8 cellular contexts compared by ENCODE assay signal in genomic region chr17:48611213-48611612, GRCh38. TPM values are rescaled to one million over a fixed set of nuclear protein-coding genes. Genes with fewer than 3 reads are reported as not detected.
DNase-seq lines count a peak whose midpoint lies in the region; ATAC-seq and TF ChIP-seq lines count a peak whose summit lies in the region.

No MANE protein-coding gene starts in this region.

- TF ChIP-seq CTCF in IMR-90 (conservative IDR thresholded peaks at IDR 0.05; ENCODE audit: low read depth, low read length) = no peak
- TF ChIP-seq CTCF in brain (conservative IDR thresholded peaks at IDR 0.05) = no peak

- CTCF ChIA-PET in CD8-positive, alpha-beta memory T cell (lab: Charles Lee) = no interaction called here
- CTCF ChIA-PET in IMR-90 (lab: Yijun Ruan, JAX) = no interaction called here

- peak overlapping the region; percentile 57 for H3K27ac ChIP-seq in CD8-positive, alpha-beta memory T cell (ENCODE audit: low read depth, low read length)
- peak overlapping the region; percentile 93 for H3K27ac ChIP-seq in IMR-90 (ENCODE audit: insufficient read depth, low read length)

- peak overlapping the region; percentile 97 for H3K9ac ChIP-seq in IMR-90 (ENCODE audit: low read depth, low read length)

- no peaks in the 10 kb centered on the region for H3K36me3 ChIP-seq in CD8-positive, alpha-beta memory T cell (ENCODE audit: insufficient read depth, low read length)
- H3K36me3 ChIP-seq in IMR-90 (ENCODE audit: control insufficient read depth, insufficient read depth, low read length) = peaks cover 7% of the 10 kb centered on the region

- H2BK120ac ChIP-seq in IMR-90 (ENCODE audit: low read depth, low read length) = peak overlapping the region; percentile 77

- intact Hi-C loops in IMR-90 (cut with micrococcal nuclease) = no loop called here

- peak overlapping the region; percentile 82 for H3K4ac ChIP-seq in IMR-90 (ENCODE audit: low read depth, low read length)

- WGBS in IMR-90 (ENCODE audit: extremely low coverage in 2 of 2, insufficient read length in 1 of 2), 2 experiments = no CpG with 5 or more reads among the region's 22 CpGs

- 0 out of 2 replicates have a peak overlapping the region, but pooled peaks have one; percentile 42 for H2BK20ac ChIP-seq in IMR-90 (ENCODE audit: low read depth, low read length)

- H3K23ac ChIP-seq in IMR-90 (ENCODE audit: low read depth, low read length) = peak overlapping the region; percentile 87

- peaks cover 0 to 4% (median 0%) of the 10 kb centered on the region in 5 donors for H3K9me3 Mint-ChIP-seq in CD8-positive, alpha-beta memory T cell
- H3K9me3 Mint-ChIP-seq in brain = peaks cover 0 to 11% (median 6%) of the 10 kb centered on the region in 5 experiments
- H3K9me3 Mint-ChIP-seq in natural killer cell treated with Interleukin-12 subunit alpha and Interleukin-12 subunit beta and Interleukin-15 and Interleukin-18, amount 100 ng/mL, for 72 hours = no peaks in the 10 kb centered on the region

- H3K4me3 Mint-ChIP-seq in CD8-positive, alpha-beta memory T cell = peak overlapping the region; percentile 91 to 98 (median 95)
- H3K4me3 Mint-ChIP-seq in brain = peak overlapping the region; percentile 84 to 91 (median 89)
- H3K4me3 Mint-ChIP-seq in natural killer cell treated with Interleukin-12 subunit alpha and Interleukin-12 subunit beta and Interleukin-15 and Interleukin-18, amount 100 ng/mL, for 72 hours = peak overlapping the region; percentile 85

- H2AK5ac ChIP-seq in IMR-90 (ENCODE audit: low read depth, low read length) = no peak overlapping the region; the same call in 1 of the 2 replicates

- H4K20me1 ChIP-seq in IMR-90 (ENCODE audit: insufficient read depth, low read length) = no peaks in the 10 kb centered on the region

- H3K79me1 ChIP-seq in IMR-90 (ENCODE audit: low read depth in 1 of 2, low read length in 2 of 2) = peaks cover 9 to 40% of the 10 kb centered on the region in 2 experiments; a peak in 3 of 4 replicates

- H3K14ac ChIP-seq in IMR-90 (replicated peaks; ENCODE audit: low read depth, low read length) = peak overlapping the region; percentile 69

- H2BK15ac ChIP-seq in IMR-90 (ENCODE audit: low read depth, low read length) = peak overlapping the region; percentile 52; the same call in 1 of the 3 replicates

- peak overlapping the region; percentile 51 for H4K5ac ChIP-seq in IMR-90 (ENCODE audit: low read depth, low read length)

- H3K56ac ChIP-seq in IMR-90 (ENCODE audit: extremely low read depth, insufficient read depth, low read length) = peak overlapping the region; percentile 76; the same call in 1 of the 2 replicates

- H3K4me2 ChIP-seq in IMR-90 (ENCODE audit: low read depth, low read length) = peak overlapping the region; percentile 91

- H3K36me3 Mint-ChIP-seq in CD8-positive, alpha-beta memory T cell = peaks cover 0 to 6% (median 0%) of the 10 kb centered on the region in 3 donors
- no peaks in the 10 kb centered on the region for H3K36me3 Mint-ChIP-seq in brain
- no peaks in the 10 kb centered on the region for H3K36me3 Mint-ChIP-seq in natural killer cell treated with Interleukin-12 subunit alpha and Interleukin-12 subunit beta and Interleukin-15 and Interleukin-18, amount 100 ng/mL, for 72 hours

- H3K9me3 ChIP-seq in CD8-positive, alpha-beta memory T cell (ENCODE audit: low read length) = no peaks in the 10 kb centered on the region
- no peaks in the 10 kb centered on the region for H3K9me3 ChIP-seq in IMR-90 (ENCODE audit: control insufficient read depth, insufficient read depth, low read length)

- H2AFZ ChIP-seq in IMR-90 (replicated peaks; ENCODE audit: low read length, poor library complexity) = peak overlapping the region; percentile 94

- no TSS peak for BruUV-seq in IMR-90 (replicated peaks; lab: Mats Ljungman, UMichigan)

- H3K27me3 ChIP-seq in CD8-positive, alpha-beta memory T cell (ENCODE audit: insufficient read depth, low read length, poor library complexity, severe bottlenecking) = peaks cover 52% of the 10 kb centered on the region
- peaks cover 11% of the 10 kb centered on the region for H3K27me3 ChIP-seq in IMR-90 (ENCODE audit: control insufficient read depth, insufficient read depth, low read length)

- peak overlapping the region; percentile 87 for H2BK5ac ChIP-seq in IMR-90 (ENCODE audit: low read depth, low read length, poor library complexity, severe bottlenecking)

- H3K27ac Mint-ChIP-seq in CD8-positive, alpha-beta memory T cell = peak overlapping the region in 6 of 8 donors; percentile 63 to 85 (median 71)
- peak overlapping the region in 3 of 5 experiments; percentile 84 to 95 (median 89) for H3K27ac Mint-ChIP-seq in brain
- H3K27ac Mint-ChIP-seq in natural killer cell treated with Interleukin-12 subunit alpha and Interleukin-12 subunit beta and Interleukin-15 and Interleukin-18, amount 100 ng/mL, for 72 hours = peak overlapping the region; percentile 81 to 94

- ATAC-seq in IMR-90 (ENCODE audit: low read depth) = peak; percentile 2
- peak; percentile 8 to 29 for ATAC-seq in natural killer cell treated with Interleukin-12 subunit alpha and Interleukin-12 subunit beta and Interleukin-15 and Interleukin-18, amount 100 ng/mL, for 72 hours
- no peak for ATAC-seq in GM21360 (IDR thresholded peaks at IDR 0.05; ENCODE audit: unreplicated experiment)
- no peak for ATAC-seq in HG02571 (IDR thresholded peaks at IDR 0.05; ENCODE audit: unreplicated experiment)

- in situ Hi-C loops in IMR-90 (cut with MboI; ENCODE audit: low sequenced_read_pairs) = no loop called here

- DNase-seq in CD8-positive, alpha-beta memory T cell = no peak
- peak; percentile 43 for DNase-seq in IMR-90
- no peak for DNase-seq in natural killer cell treated with Interleukin-12 subunit alpha and Interleukin-12 subunit beta and Interleukin-15 and Interleukin-18, amount 100 ng/mL, for 72 hours (ENCODE audit: low spot score)
- DNase-seq in GDM1 (lab: John Stamatoyannopoulos, UW) = no peak
- DNase-seq in LoVo (ENCODE audit: low spot score) = no peak

- no peak for TF ChIP-seq POLR2A in IMR-90 (IDR thresholded peaks at IDR 0.05; ENCODE audit: low read depth, low read length)

- H2AK9ac ChIP-seq in IMR-90 (replicated peaks; ENCODE audit: low read depth, low read length, poor library complexity) = peak overlapping the region; percentile 56

- H4K8ac ChIP-seq in IMR-90 (ENCODE audit: low read depth in 2 of 2, low read length in 2 of 2) = peak overlapping the region; percentile 93 to 95

- H3K4me3 ChIP-seq in CD8-positive, alpha-beta memory T cell (ENCODE audit: low read length) = peak overlapping the region; percentile 90
- peak overlapping the region; percentile 61 for H3K4me3 ChIP-seq in IMR-90 (ENCODE audit: insufficient read depth, low read depth, low read length)

- POLR2A ChIA-PET in CD8-positive, alpha-beta memory T cell (lab: Charles Lee) = no interaction called here
- POLR2A ChIA-PET in IMR-90 (lab: Charles Lee; ENCODE audit: unreplicated experiment) = no interaction called here

- peaks cover 73 to 82% of the 10 kb centered on the region in 2 donors for H3K27me3 Mint-ChIP-seq in CD8-positive, alpha-beta memory T cell
- H3K27me3 Mint-ChIP-seq in brain = no peaks in the 10 kb centered on the region
- peaks cover 36 to 37% of the 10 kb centered on the region in 2 donors for H3K27me3 Mint-ChIP-seq in natural killer cell treated with Interleukin-12 subunit alpha and Interleukin-12 subunit beta and Interleukin-15 and Interleukin-18, amount 100 ng/mL, for 72 hours

- 0 out of 2 replicates have a peak, but pooled peaks cover 3% of the 10 kb centered on the region for H3K9me1 ChIP-seq in IMR-90 (ENCODE audit: insufficient read depth, low read length)

- dilution Hi-C loops in IMR-90 (cut with HindIII; ENCODE audit: low sequenced_read_pairs, unreplicated experiment) = no loop called here

- H3K4me1 Mint-ChIP-seq in CD8-positive, alpha-beta memory T cell = peaks cover 32 to 56% (median 46%) of the 10 kb centered on the region in 3 donors
- peaks cover 28% of the 10 kb centered on the region for H3K4me1 Mint-ChIP-seq in brain
- peaks cover 37 to 41% of the 10 kb centered on the region in 2 donors for H3K4me1 Mint-ChIP-seq in natural killer cell treated with Interleukin-12 subunit alpha and Interleukin-12 subunit beta and Interleukin-15 and Interleukin-18, amount 100 ng/mL, for 72 hours (ENCODE audit: low read depth in 2 of 2)

- peak overlapping the region; percentile 53 for H3K18ac ChIP-seq in IMR-90 (ENCODE audit: low read depth, low read length)

- TF ChIP-seq RAD21 in IMR-90 (IDR thresholded peaks at IDR 0.05; ENCODE audit: low read length) = no peak

- H4K91ac ChIP-seq in IMR-90 (ENCODE audit: insufficient read depth, low read depth, low read length) = peak overlapping the region; percentile 67

- peaks cover 48% of the 10 kb centered on the region for H3K4me1 ChIP-seq in CD8-positive, alpha-beta memory T cell (ENCODE audit: insufficient read depth, low read length)
- H3K4me1 ChIP-seq in IMR-90 (ENCODE audit: control insufficient read depth, insufficient read depth, low read length) = peaks cover 14% of the 10 kb centered on the region

RNA-seq across cellular contexts. Expression of gene HOXB7, which starts 0.4 kb away (rescaled TPM):
- total RNA-seq in CD8-positive, alpha-beta memory T cell = under 1 TPM; 0.89 to 0.96 TPM
- polyA plus RNA-seq in CD8-positive, alpha-beta memory T cell = 0.87 TPM
- 1.8 and 3.3 TPM in 2 replicates for total RNA-seq in IMR-90 (2012; rRNA removed)
- polyA plus RNA-seq in IMR-90 (2012; rRNA removed) (6.7 and 7.5 TPM in 2 replicates), brain (ENCODE audit: insufficient read depth, low read depth, low replicate concordance) (37.1 TPM)
- polyA plus RNA-seq in IMR-90 (2012; cell fraction: cytosol; rRNA removed) = 5.2 and 6.4 TPM in 2 replicates
- polyA plus RNA-seq in IMR-90 (2012; cell fraction: nucleus; rRNA removed; ENCODE audit: low replicate concordance) = 1.8 and 2.6 TPM in 2 replicates
- 1 to 10 TPM; 1.1 to 2.7 TPM for total RNA-seq in natural killer cell treated with Interleukin-12 subunit alpha and Interleukin-12 subunit beta and Interleukin-15 and Interleukin-18, amount 100 ng/mL, for 72 hours

RNA-seq across cellular contexts. Expression of gene HOXB8, which starts 3.9 kb away (rescaled TPM):
- not detected for total RNA-seq in CD8-positive, alpha-beta memory T cell
- not detected for polyA plus RNA-seq in CD8-positive, alpha-beta memory T cell
- total RNA-seq in IMR-90 (2012; rRNA removed) = 0.54 and 0.56 TPM in 2 replicates
- 5.3 and 6.2 TPM in 2 replicates for polyA plus RNA-seq in IMR-90 (2012; rRNA removed)
- polyA plus RNA-seq in IMR-90 (2012; cell fraction: cytosol; rRNA removed) = 2.2 and 6.0 TPM in 2 replicates
- 3.2 and 4.6 TPM in 2 replicates for polyA plus RNA-seq in IMR-90 (2012; cell fraction: nucleus; rRNA removed; ENCODE audit: low replicate concordance)
- 65.2 TPM for polyA plus RNA-seq in brain (ENCODE audit: insufficient read depth, low read depth, low replicate concordance)
- total RNA-seq in natural killer cell treated with Interleukin-12 subunit alpha and Interleukin-12 subunit beta and Interleukin-15 and Interleukin-18, amount 100 ng/mL, for 72 hours = not detected

RNA-seq across cellular contexts. Expression of gene HOXB6, which starts 6.4 kb away (rescaled TPM):
- under 1 TPM; 0.22 to 0.37 TPM for total RNA-seq in CD8-positive, alpha-beta memory T cell
- not detected for polyA plus RNA-seq in CD8-positive, alpha-beta memory T cell
- total RNA-seq in IMR-90 (2012; rRNA removed) = 11.1 and 11.9 TPM in 2 replicates
- polyA plus RNA-seq in IMR-90 (2012; rRNA removed) (42.2 and 48.1 TPM in 2 replicates), brain (ENCODE audit: insufficient read depth, low read depth, low replicate concordance) (31.9 TPM)
- 66.4 and 75.0 TPM in 2 replicates for polyA plus RNA-seq in IMR-90 (2012; cell fraction: cytosol; rRNA removed)
- polyA plus RNA-seq in IMR-90 (2012; cell fraction: nucleus; rRNA removed; ENCODE audit: low replicate concordance) = 27.7 and 38.2 TPM in 2 replicates
- total RNA-seq in natural killer cell treated with Interleukin-12 subunit alpha and Interleukin-12 subunit beta and Interleukin-15 and Interleukin-18, amount 100 ng/mL, for 72 hours = 1 to 10 TPM; 1.9 to 2.2 TPM

RNA-seq across cellular contexts. Expression of gene HOXB9, which starts 14.9 kb away (rescaled TPM):
- total RNA-seq in CD8-positive, alpha-beta memory T cell = 1 to 10 TPM; 2.0 to 2.6 TPM
- polyA plus RNA-seq in CD8-positive, alpha-beta memory T cell = not detected
- total RNA-seq in IMR-90 (2012; rRNA removed) = under 0.01 TPM in 1 of 2 replicates, not detected in the other
- polyA plus RNA-seq in IMR-90 (2012; rRNA removed) = 0.05 and 0.07 TPM in 2 replicates
- 0.01 and 0.04 TPM in 2 replicates for polyA plus RNA-seq in IMR-90 (2012; cell fraction: cytosol; rRNA removed)
- polyA plus RNA-seq in IMR-90 (2012; cell fraction: nucleus; rRNA removed; ENCODE audit: low replicate concordance) = 0.03 and 0.10 TPM in 2 replicates
- 5.0 TPM for polyA plus RNA-seq in brain (ENCODE audit: insufficient read depth, low read depth, low replicate concordance)
- 1 to 10 TPM in 1 of 2 donors, under 1 TPM in 1; 0.78 to 2.7 TPM for total RNA-seq in natural killer cell treated with Interleukin-12 subunit alpha and Interleukin-12 subunit beta and Interleukin-15 and Interleukin-18, amount 100 ng/mL, for 72 hours

RNA-seq across cellular contexts. Expression of gene HOXB5, which starts 17.6 kb away (rescaled TPM):
- total RNA-seq in CD8-positive, alpha-beta memory T cell = not detected
- polyA plus RNA-seq in CD8-positive, alpha-beta memory T cell = not detected
- total RNA-seq in IMR-90 (2012; rRNA removed) = 0.54 and 0.56 TPM in 2 replicates
- 18.0 and 18.1 TPM in 2 replicates for polyA plus RNA-seq in IMR-90 (2012; rRNA removed)
- polyA plus RNA-seq in IMR-90 (2012; cell fraction: cytosol; rRNA removed) = 19.7 and 32.7 TPM in 2 replicates
- 13.4 and 16.5 TPM in 2 replicates for polyA plus RNA-seq in IMR-90 (2012; cell fraction: nucleus; rRNA removed; ENCODE audit: low replicate concordance)
- polyA plus RNA-seq in brain (ENCODE audit: insufficient read depth, low read depth, low replicate concordance) = 234 TPM
- under 1 TPM in 1 of 2 donors, not detected in 1; 0.70 TPM for total RNA-seq in natural killer cell treated with Interleukin-12 subunit alpha and Interleukin-12 subunit beta and Interleukin-15 and Interleukin-18, amount 100 ng/mL, for 72 hours

Comparison
In these comparisons a context has a peak if more than half of its experiments do, and no peak if none do; other contexts are left out.
1. ATAC-seq: peak in IMR-90 (single experiment) and natural killer cell treated with Interleukin-12 subunit alpha and Interleukin-12 subunit beta and Interleukin-15 and Interleukin-18, amount 100 ng/mL, for 72 hours (2 of 2); none in GM21360 (single experiment) and HG02571 (single experiment).
2. Peak in every context shown above with its lines, with median percentiles within 50 percentile points of each other: H3K27ac Mint-ChIP-seq and H3K4me3 Mint-ChIP-seq.